12 cellular contexts compared by ENCODE assay signal in the genomic region with DNA sequence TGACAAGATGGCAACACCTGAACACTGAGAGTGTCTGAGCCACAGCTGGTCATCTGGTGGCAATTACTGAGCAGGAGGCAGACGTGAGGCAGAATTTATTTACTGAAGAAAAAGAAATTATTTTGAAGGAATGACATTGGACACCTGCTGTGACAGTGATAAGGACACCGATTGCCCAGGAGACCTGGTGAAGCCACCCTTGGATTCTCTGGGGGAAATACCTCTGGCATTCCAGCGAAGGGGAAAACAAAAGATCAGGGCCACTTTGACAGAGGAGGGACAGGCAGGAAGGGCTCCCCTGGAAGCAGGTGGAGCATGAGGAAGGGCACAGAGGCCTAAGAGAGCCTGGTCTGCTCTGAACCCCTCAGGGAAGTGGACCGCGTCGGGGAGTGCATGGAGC.
A peak's percentile ranks its signal among the peaks of the same experiment; 100 is the strongest.
DNase-seq lines count a peak whose midpoint lies in the region; ATAC-seq and TF ChIP-seq lines count a peak whose summit lies in the region.
"Had no signal": no experiment of that assay in that cellular context is flagged by ENCODE, and none has a peak within 500 bp of the region (broad histone marks: within the 10 kb centered on the region; RNA-seq: fewer than 3 reads in every experiment).

No MANE protein-coding gene starts in this region.

- no peaks in the 10 kb centered on the region for H3K36me3 Mint-ChIP-seq in GM23338 (ENCODE audit: low read depth)
- H3K36me3 Mint-ChIP-seq in activated naive CD8-positive, alpha-beta T cell treated with anti-CD3 and anti-CD28 coated beads, Interleukin-2, amount 10 ng/mL, durations not matched to agents 7 days and 5 days = peaks cover 3% of the 10 kb centered on the region
- peaks cover 0 to 24% (median 9%) of the 10 kb centered on the region in 5 donors for H3K36me3 Mint-ChIP-seq in naive thymus-derived CD4-positive, alpha-beta T cell

- no peaks in the 10 kb centered on the region for H3K9me3 ChIP-seq in BLaER1
- no peaks in the 10 kb centered on the region for H3K9me3 ChIP-seq in naive thymus-derived CD4-positive, alpha-beta T cell (ENCODE audit: control insufficient read depth in 2 of 3, low read length in 3 of 3)
- H3K9me3 ChIP-seq: Caco-2, SJSA1 had no signal

- intact Hi-C loops in naive thymus-derived CD4-positive, alpha-beta T cell (cut with micrococcal nuclease) = no loop called here

- POLR2A ChIA-PET in activated naive CD8-positive, alpha-beta T cell treated with anti-CD3 and anti-CD28 coated beads, Interleukin-2, amount 10 ng/mL, durations not matched to agents 7 days and 5 days (lab: Charles Lee) = interaction anchor here (2.7 kb wide), 1 partner anchor 22 kb away, joined by 10 read pairs; no protein-coding TSS in a partner anchor
- POLR2A ChIA-PET in naive thymus-derived CD4-positive, alpha-beta T cell (lab: Charles Lee) = interaction anchor here (1.7 kb wide), 1 partner anchor 8 kb away, joined by 4 read pairs; no protein-coding TSS in a partner anchor

- DNase-seq in GM23338 (ENCODE audit: low spot score) = peak; percentile 22
- no peak for DNase-seq in activated naive CD8-positive, alpha-beta T cell treated with anti-CD3 and anti-CD28 coated beads, Interleukin-2, amount 10 ng/mL, durations not matched to agents 7 days and 5 days
- DNase-seq in naive thymus-derived CD4-positive, alpha-beta T cell = no peak
- no peak for DNase-seq in NCI-H128 (lab: John Stamatoyannopoulos, UW; ENCODE audit: unreplicated experiment)
- DNase-seq: DMS153, NCI-H774 had no signal

- no peaks in the 10 kb centered on the region for H3F3A ChIP-seq in GM23338 (replicated peaks; ENCODE audit: low read depth)

- H3K36me3 ChIP-seq in BLaER1 (peaks cover 37% of the 10 kb centered on the region; the same call in 1 of the 2 replicates), GM23338 (ENCODE audit: insufficient read depth) (no peaks in the 10 kb centered on the region)
- H3K36me3 ChIP-seq in naive thymus-derived CD4-positive, alpha-beta T cell (ENCODE audit: control insufficient read depth in 2 of 3, insufficient read depth in 3 of 3, low read length in 3 of 3) = peaks cover 0 to 10% (median 0%) of the 10 kb centered on the region in 3 experiments
- H3K36me3 ChIP-seq: SJSA1 had no signal

- H3K4me2 ChIP-seq in BLaER1 = peak overlapping the region; percentile 67
- peak overlapping the region; percentile 58; the same call in 1 of the 2 replicates for H3K4me2 ChIP-seq in GM23338
- H3K4me2 ChIP-seq: PC-9 had no signal

- H3K4me3 ChIP-seq in BLaER1 (no peak overlapping the region), GM23338 (0 out of 2 replicates have a peak overlapping the region, but pooled peaks have one; percentile 9)
- H3K4me3 ChIP-seq in naive thymus-derived CD4-positive, alpha-beta T cell (ENCODE audit: low read length) = no peak overlapping the region
- H3K4me3 ChIP-seq: PC-9, SJSA1 had no signal

- H3K9me2 ChIP-seq in GM23338 (ENCODE audit: insufficient read depth) = no peaks in the 10 kb centered on the region

- H3K4me1 ChIP-seq in BLaER1 (peaks cover 27% of the 10 kb centered on the region), GM23338 (ENCODE audit: insufficient read depth) (peaks cover 7% of the 10 kb centered on the region; the same call in 1 of the 2 replicates)
- H3K4me1 ChIP-seq in naive thymus-derived CD4-positive, alpha-beta T cell (ENCODE audit: control insufficient read depth in 2 of 2, insufficient read depth in 2 of 2, low read length in 2 of 2) = peaks cover 0 to 3% of the 10 kb centered on the region in 2 donors
- H3K4me1 ChIP-seq: Caco-2 had no signal

- 0 out of 2 replicates have a peak overlapping the region, but pooled peaks have one; percentile 6 for H3K9ac ChIP-seq in BLaER1

- no peak overlapping the region for H3K4me3 Mint-ChIP-seq in GM23338
- H3K4me3 Mint-ChIP-seq in activated naive CD8-positive, alpha-beta T cell treated with anti-CD3 and anti-CD28 coated beads, Interleukin-2, amount 10 ng/mL, durations not matched to agents 7 days and 5 days = no peak overlapping the region
- H3K4me3 Mint-ChIP-seq in naive thymus-derived CD4-positive, alpha-beta T cell = no peak overlapping the region

- H4K20me1 ChIP-seq in BLaER1 (no peaks in the 10 kb centered on the region), GM23338 (replicated peaks; ENCODE audit: insufficient read depth) (no peaks in the 10 kb centered on the region)

- no peaks in the 10 kb centered on the region for H3K79me2 ChIP-seq in GM23338 (replicated peaks; ENCODE audit: insufficient read depth)

- CTCF ChIA-PET in naive thymus-derived CD4-positive, alpha-beta T cell (lab: Charles Lee) = interaction anchor here (0.6 to 2.7 kb wide), 6 partner anchors 8 to 34 kb away, joined by 3 to 8 read pairs (median 4); no protein-coding TSS in a partner anchor

- no peak overlapping the region for H2AFZ ChIP-seq in GM23338
- H2AFZ ChIP-seq: PC-9 had no signal

- H3K27me3 Mint-ChIP-seq in GM23338 (ENCODE audit: insufficient read depth, low read depth, poor library complexity) = no peaks in the 10 kb centered on the region
- no peaks in the 10 kb centered on the region for H3K27me3 Mint-ChIP-seq in activated naive CD8-positive, alpha-beta T cell treated with anti-CD3 and anti-CD28 coated beads, Interleukin-2, amount 10 ng/mL, durations not matched to agents 7 days and 5 days
- H3K27me3 Mint-ChIP-seq in naive thymus-derived CD4-positive, alpha-beta T cell = no peaks in the 10 kb centered on the region

- H3K4me1 Mint-ChIP-seq in GM23338 = peaks cover 11% of the 10 kb centered on the region
- H3K4me1 Mint-ChIP-seq in activated naive CD8-positive, alpha-beta T cell treated with anti-CD3 and anti-CD28 coated beads, Interleukin-2, amount 10 ng/mL, durations not matched to agents 7 days and 5 days = peaks cover 14% of the 10 kb centered on the region
- H3K4me1 Mint-ChIP-seq in naive thymus-derived CD4-positive, alpha-beta T cell = peaks cover 6 to 24% (median 20%) of the 10 kb centered on the region in 7 donors

- ATAC-seq in GM23338 (peak; percentile 39), HG03460 (IDR thresholded peaks at IDR 0.05; ENCODE audit: unreplicated experiment) (no peak), GM21515 (IDR thresholded peaks at IDR 0.05; ENCODE audit: unreplicated experiment) (no peak)
- ATAC-seq in activated naive CD8-positive, alpha-beta T cell treated with anti-CD3 and anti-CD28 coated beads, Interleukin-2, amount 10 ng/mL, durations not matched to agents 7 days and 5 days (ENCODE audit: low read depth) = no peak
- no peak for ATAC-seq in naive thymus-derived CD4-positive, alpha-beta T cell

- H3K27ac Mint-ChIP-seq in GM23338 = no peak overlapping the region
- peak overlapping the region; percentile 57 for H3K27ac Mint-ChIP-seq in activated naive CD8-positive, alpha-beta T cell treated with anti-CD3 and anti-CD28 coated beads, Interleukin-2, amount 10 ng/mL, durations not matched to agents 7 days and 5 days
- peak overlapping the region in 5 of 9 donors; percentile 7 to 77 (median 35) for H3K27ac Mint-ChIP-seq in naive thymus-derived CD4-positive, alpha-beta T cell

- H3K27me3 ChIP-seq in BLaER1 = no peaks in the 10 kb centered on the region
- no peaks in the 10 kb centered on the region for H3K27me3 ChIP-seq in GM23338 (ENCODE audit: insufficient read depth)
- no peaks in the 10 kb centered on the region for H3K27me3 ChIP-seq in naive thymus-derived CD4-positive, alpha-beta T cell (ENCODE audit: control insufficient read depth in 2 of 2, insufficient read depth in 2 of 2, low read length in 2 of 2)
- H3K27me3 ChIP-seq: SJSA1 had no signal

- no peaks in the 10 kb centered on the region for H3K9me3 Mint-ChIP-seq in GM23338
- no peaks in the 10 kb centered on the region for H3K9me3 Mint-ChIP-seq in activated naive CD8-positive, alpha-beta T cell treated with anti-CD3 and anti-CD28 coated beads, Interleukin-2, amount 10 ng/mL, durations not matched to agents 7 days and 5 days
- H3K9me3 Mint-ChIP-seq in naive thymus-derived CD4-positive, alpha-beta T cell = no peaks in the 10 kb centered on the region

- H3K27ac ChIP-seq in BLaER1 (peak overlapping the region; percentile 12; the same call in 1 of the 2 replicates), GM23338 (ENCODE audit: low read depth) (no peak overlapping the region)
- no peak overlapping the region for H3K27ac ChIP-seq in naive thymus-derived CD4-positive, alpha-beta T cell (ENCODE audit: low read depth, low read length)
- H3K27ac ChIP-seq: PC-9, SJSA1 had no signal

- TF ChIP-seq CTCF in GM23338 (conservative IDR thresholded peaks at IDR 0.05; ENCODE audit: low read depth in 2 of 2) = no peak

TF ChIP-seq in GM23338, 12 proteins besides CTCF, POLR2A, EP300 and RAD21:
- TF ChIP-seq JUNB (IDR thresholded peaks at IDR 0.05; ENCODE audit: unreplicated experiment) (no peak), ZNF114 (CRISPR knock-in tag; IDR thresholded peaks at IDR 0.05) (no peak), NANOG (IDR thresholded peaks at IDR 0.05; ENCODE audit: borderline replicate concordance) (no peak), STAT1 (IDR thresholded peaks at IDR 0.05; ENCODE audit: unreplicated experiment) (no peak)
- TF ChIP-seq, protein P1, sequence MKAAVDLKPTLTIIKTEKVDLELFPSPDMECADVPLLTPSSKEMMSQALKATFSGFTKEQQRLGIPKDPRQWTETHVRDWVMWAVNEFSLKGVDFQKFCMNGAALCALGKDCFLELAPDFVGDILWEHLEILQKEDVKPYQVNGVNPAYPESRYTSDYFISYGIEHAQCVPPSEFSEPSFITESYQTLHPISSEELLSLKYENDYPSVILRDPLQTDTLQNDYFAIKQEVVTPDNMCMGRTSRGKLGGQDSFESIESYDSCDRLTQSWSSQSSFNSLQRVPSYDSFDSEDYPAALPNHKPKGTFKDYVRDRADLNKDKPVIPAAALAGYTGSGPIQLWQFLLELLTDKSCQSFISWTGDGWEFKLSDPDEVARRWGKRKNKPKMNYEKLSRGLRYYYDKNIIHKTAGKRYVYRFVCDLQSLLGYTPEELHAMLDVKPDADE (IDR thresholded peaks at IDR 0.05) = no peak
